Comparison of ENCODE assay signal across 14 cellular contexts in genomic region chr17:81641825-81642489, GRCh38. TPM values are rescaled to one million over a fixed set of nuclear protein-coding genes. Genes with fewer than 3 reads are reported as not detected.
DNase-seq lines count a peak whose midpoint lies in the region; ATAC-seq and TF ChIP-seq lines count a peak whose summit lies in the region.
"Had no signal": no experiment of that assay in that cellular context is flagged by ENCODE, and none has a peak within 500 bp of the region (broad histone marks: within the 10 kb centered on the region; RNA-seq: fewer than 3 reads in every experiment).

No MANE protein-coding gene starts in this region.

- H3K27me3 ChIP-seq in trophoblast cell (ENCODE audit: insufficient read depth, low read length): no peaks in the 10 kb centered on the region
- H3K27me3 ChIP-seq: vagina had no signal

- no peak overlapping the region for H2BK5ac ChIP-seq in trophoblast cell (ENCODE audit: low read depth, low read length, poor library complexity)

- no peak overlapping the region for H3K9ac ChIP-seq in trophoblast cell (ENCODE audit: low read length)

- no peak overlapping the region for H3K23ac ChIP-seq in trophoblast cell (ENCODE audit: low read length)

- no peaks in the 10 kb centered on the region for H3K79me2 ChIP-seq in trophoblast cell (ENCODE audit: control insufficient read depth, insufficient read depth, low read length, poor library complexity)

- no peak overlapping the region for H3K14ac ChIP-seq in trophoblast cell (ENCODE audit: low read length)

- no peak overlapping the region for H4K12ac ChIP-seq in trophoblast cell (ENCODE audit: low read depth, low read length)

- no peaks in the 10 kb centered on the region for H3K9me3 ChIP-seq in trophoblast cell (ENCODE audit: insufficient read depth, low read depth, low read length)
- H3K9me3 ChIP-seq: vagina had no signal

- no peak overlapping the region for H3K18ac ChIP-seq in trophoblast cell (ENCODE audit: low read length)

- H2BK12ac ChIP-seq in trophoblast cell (ENCODE audit: low read length): no peak overlapping the region

- H3K4ac ChIP-seq in trophoblast cell (ENCODE audit: low read depth, low read length): no peak overlapping the region

- no peak overlapping the region for H3K4me2 ChIP-seq in trophoblast cell (ENCODE audit: low read length)

- H3K36me3 ChIP-seq in trophoblast cell (ENCODE audit: control insufficient read depth in 1 of 2, insufficient read depth in 2 of 2, low read length in 2 of 2): no peaks in the 10 kb centered on the region
- H3K36me3 ChIP-seq: vagina had no signal

- H3K27ac ChIP-seq in trophoblast cell (ENCODE audit: low read depth, low read length): no peak overlapping the region
- H3K27ac ChIP-seq: vagina had no signal

- DNase-seq in GM04504 (ENCODE audit: low read depth) (peak; percentile 40), RPMI7951 (ENCODE audit: low read depth) (peak; percentile 63), epithelial cell of esophagus (ENCODE audit: low read depth) (peak; percentile 88), trophoblast cell (peak; percentile 64 to 72), NCI-H1048 (lab: John Stamatoyannopoulos, UW) (no peak)
- DNase-seq in activated effector memory CD4-positive, alpha-beta T cell treated with Interleukin-2 at 50 U/mL for 16 hours: no peak
- DNase-seq: activated CD4-positive, alpha-beta T cell treated with anti-CD3 and anti-CD28 coated beads, Interleukin-2, amount 50 U/mL, for 1 hour; activated naive CD4-positive, alpha-beta T cell treated with Interleukin-2 at 50 U/mL for 16 hours; DMS 273 treated with DMSO at 0.1 percent for 48 hours; NCI-H2171 treated with DMSO at 0.1 percent for 48 hours had no signal

- no peak for ATAC-seq in GM21737 (IDR thresholded peaks at IDR 0.05; ENCODE audit: unreplicated experiment)
- ATAC-seq in HG03159 (IDR thresholded peaks at IDR 0.05; ENCODE audit: unreplicated experiment): no peak
- ATAC-seq: sciatic nerve had no signal

- no peak overlapping the region for H2BK120ac ChIP-seq in trophoblast cell (ENCODE audit: insufficient read depth, low read length, poor library complexity)

- no peaks in the 10 kb centered on the region for H3K79me1 ChIP-seq in trophoblast cell (ENCODE audit: low read length)

- H3K4me3 ChIP-seq in epithelial cell of esophagus (ENCODE audit: low read length) (no peak overlapping the region), trophoblast cell (ENCODE audit: low read depth, low read length) (no peak overlapping the region)
- H3K4me3 ChIP-seq: vagina had no signal

- no peak for TF ChIP-seq CTCF in epithelial cell of esophagus (IDR thresholded peaks at IDR 0.05; ENCODE audit: insufficient read depth, low read depth, low read length, missing control alignments)

- H2AFZ ChIP-seq in trophoblast cell (ENCODE audit: insufficient read depth, low read length, poor library complexity): no peak overlapping the region

- no CpG with 5 or more reads among the region's 17 CpGs for WGBS in trophoblast cell (ENCODE audit: extremely low coverage, insufficient coverage, insufficient read length)

- no peak overlapping the region for H4K91ac ChIP-seq in trophoblast cell (ENCODE audit: low read depth, low read length)

- H2AK5ac ChIP-seq in trophoblast cell (ENCODE audit: low read length): no peak overlapping the region

- H3K4me1 ChIP-seq in trophoblast cell (ENCODE audit: control insufficient read depth in 1 of 2, insufficient read depth in 2 of 2, low read length in 2 of 2): peaks cover 3 to 9% of the 10 kb centered on the region in 2 experiments
- H3K4me1 ChIP-seq: vagina had no signal

- no peak overlapping the region for H4K8ac ChIP-seq in trophoblast cell (ENCODE audit: low read depth, low read length)

RNA-seq across cellular contexts. Expression of gene TSPAN10, which starts 5.0 kb away (rescaled TPM):
- 1.3 and 2.1 TPM in 2 replicates for total RNA-seq in RPMI7951 (2014; rRNA removed; shearing (Covaris generic))
- polyA plus RNA-seq in trophoblast cell (2013): 0.53 and 0.54 TPM in 2 replicates
- total RNA-seq: vagina had no signal

RNA-seq across cellular contexts. Expression of gene NPLOC4, which starts 5.0 kb away (rescaled TPM):
- 26.9 and 30.8 TPM in 2 replicates for total RNA-seq in RPMI7951 (2014; rRNA removed; shearing (Covaris generic))
- polyA plus RNA-seq in trophoblast cell (2013): 115 and 119 TPM in 2 replicates

RNA-seq across cellular contexts. Expression of gene PDE6G, which starts 14.4 kb away (rescaled TPM):
- total RNA-seq in RPMI7951 (2014; rRNA removed; shearing (Covaris generic)): 0.29 TPM in 1 of 2 replicates, not detected in the other
- 0.21 and 0.42 TPM in 2 replicates for polyA plus RNA-seq in trophoblast cell (2013)
- total RNA-seq: sciatic nerve, vagina had no signal

RNA-seq across cellular contexts. Expression of gene OXLD1, which starts 24.4 kb away (rescaled TPM):
- total RNA-seq in RPMI7951 (2014; rRNA removed; shearing (Covaris generic)): 36.5 and 54.0 TPM in 2 replicates
- 19.2 and 20.7 TPM in 2 replicates for polyA plus RNA-seq in trophoblast cell (2013)

RNA-seq across cellular contexts. Expression of gene CCDC137, which starts 24.6 kb away (rescaled TPM):
- 7.7 and 14.1 TPM in 2 replicates for total RNA-seq in RPMI7951 (2014; rRNA removed; shearing (Covaris generic))
- 23.6 and 24.3 TPM in 2 replicates for polyA plus RNA-seq in trophoblast cell (2013)

Comparison
In these comparisons a context has a peak if more than half of its experiments do, and no peak if none do; other contexts are left out.
1. DNase-seq: peak in GM04504 (single experiment), RPMI7951 (single experiment), epithelial cell of esophagus (single experiment) and trophoblast cell (2 of 2); none in activated effector memory CD4-positive, alpha-beta T cell treated with Interleukin-2 at 50 U/mL for 16 hours (single experiment) and NCI-H1048 (single experiment).